1 cellular context compared by ENCODE assay signal in the genomic region with DNA sequence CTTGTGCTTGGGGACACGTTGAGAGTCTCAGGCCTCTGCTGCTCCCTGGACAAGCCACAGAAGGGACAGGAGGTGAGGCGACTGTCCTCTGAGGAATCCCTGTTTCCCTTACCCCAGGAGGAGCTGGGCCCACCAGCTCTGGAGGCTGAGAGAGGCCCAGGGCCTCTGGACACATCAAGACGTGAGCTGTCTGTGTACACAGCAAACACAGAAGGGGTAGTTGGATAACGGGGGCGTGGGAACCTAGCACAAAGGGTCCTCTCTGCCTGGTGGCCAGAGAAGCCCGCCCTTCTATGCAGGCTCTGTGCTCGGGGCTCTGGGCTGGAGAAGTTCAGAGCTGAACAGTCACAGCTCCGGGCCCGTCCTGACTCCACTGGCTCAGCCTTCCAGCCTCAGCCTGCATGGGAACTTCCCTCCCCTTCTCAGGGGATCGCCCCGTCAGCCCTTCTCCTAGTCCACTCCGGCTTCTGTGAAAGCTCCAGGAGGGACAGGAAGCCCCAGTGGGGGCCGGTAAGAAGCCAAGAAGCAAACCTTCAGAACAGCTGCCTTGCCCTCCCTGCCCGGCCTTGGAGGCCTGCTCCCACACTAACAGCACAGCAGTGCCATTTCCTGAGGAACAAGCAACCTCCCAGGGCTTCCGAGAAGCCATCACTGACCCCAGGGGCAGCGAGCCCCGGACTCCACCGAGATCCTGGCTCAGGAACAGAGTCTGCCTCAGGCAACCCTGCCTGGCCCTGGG.
TF ChIP-seq lines count a peak whose summit lies in the region.

No MANE protein-coding gene starts in this region.

TF ChIP-seq in HepG2, 621 proteins besides CTCF, POLR2A, EP300 and RAD21 (continued from another document):
- TF ChIP-seq, protein P1, sequence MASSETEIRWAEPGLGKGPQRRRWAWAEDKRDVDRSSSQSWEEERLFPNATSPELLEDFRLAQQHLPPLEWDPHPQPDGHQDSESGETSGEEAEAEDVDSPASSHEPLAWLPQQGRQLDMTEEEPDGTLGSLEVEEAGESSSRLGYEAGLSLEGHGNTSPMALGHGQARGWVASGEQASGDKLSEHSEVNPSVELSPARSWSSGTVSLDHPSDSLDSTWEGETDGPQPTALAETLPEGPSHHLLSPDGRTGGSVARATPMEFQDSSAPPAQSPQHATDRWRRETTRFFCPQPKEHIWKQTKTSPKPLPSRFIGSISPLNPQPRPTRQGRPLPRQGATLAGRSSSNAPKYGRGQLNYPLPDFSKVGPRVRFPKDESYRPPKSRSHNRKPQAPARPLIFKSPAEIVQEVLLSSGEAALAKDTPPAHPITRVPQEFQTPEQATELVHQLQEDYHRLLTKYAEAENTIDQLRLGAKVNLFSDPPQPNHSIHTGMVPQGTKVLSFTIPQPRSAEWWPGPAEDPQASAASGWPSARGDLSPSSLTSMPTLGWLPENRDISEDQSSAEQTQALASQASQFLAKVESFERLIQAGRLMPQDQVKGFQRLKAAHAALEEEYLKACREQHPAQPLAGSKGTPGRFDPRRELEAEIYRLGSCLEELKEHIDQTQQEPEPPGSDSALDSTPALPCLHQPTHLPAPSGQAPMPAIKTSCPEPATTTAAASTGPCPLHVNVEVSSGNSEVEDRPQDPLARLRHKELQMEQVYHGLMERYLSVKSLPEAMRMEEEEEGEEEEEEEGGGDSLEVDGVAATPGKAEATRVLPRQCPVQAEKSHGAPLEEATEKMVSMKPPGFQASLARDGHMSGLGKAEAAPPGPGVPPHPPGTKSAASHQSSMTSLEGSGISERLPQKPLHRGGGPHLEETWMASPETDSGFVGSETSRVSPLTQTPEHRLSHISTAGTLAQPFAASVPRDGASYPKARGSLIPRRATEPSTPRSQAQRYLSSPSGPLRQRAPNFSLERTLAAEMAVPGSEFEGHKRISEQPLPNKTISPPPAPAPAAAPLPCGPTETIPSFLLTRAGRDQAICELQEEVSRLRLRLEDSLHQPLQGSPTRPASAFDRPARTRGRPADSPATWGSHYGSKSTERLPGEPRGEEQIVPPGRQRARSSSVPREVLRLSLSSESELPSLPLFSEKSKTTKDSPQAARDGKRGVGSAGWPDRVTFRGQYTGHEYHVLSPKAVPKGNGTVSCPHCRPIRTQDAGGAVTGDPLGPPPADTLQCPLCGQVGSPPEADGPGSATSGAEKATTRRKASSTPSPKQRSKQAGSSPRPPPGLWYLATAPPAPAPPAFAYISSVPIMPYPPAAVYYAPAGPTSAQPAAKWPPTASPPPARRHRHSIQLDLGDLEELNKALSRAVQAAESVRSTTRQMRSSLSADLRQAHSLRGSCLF (CRISPR knock-in tag; IDR thresholded peaks at IDR 0.05; ENCODE audit: borderline replicate concordance): no peak
- TF ChIP-seq GATAD1 (CRISPR knock-in tag; IDR thresholded peaks at IDR 0.05) (0 out of 2 replicates have a peak, but pooled peaks have one; percentile 10), ZNF569 (CRISPR knock-in tag; IDR thresholded peaks at IDR 0.05; ENCODE audit: borderline replicate concordance) (no peak), KLF6 (CRISPR knock-in tag; IDR thresholded peaks at IDR 0.05) (no peak), NR2F6 (IDR thresholded peaks at IDR 0.05) (no peak), NR2F6 (CRISPR knock-in tag; IDR thresholded peaks at IDR 0.05) (no peak), XRCC5 (optimal IDR thresholded peaks at IDR 0.05; ENCODE audit: low read length) (peak; percentile 3), YEATS2 (CRISPR knock-in tag; IDR thresholded peaks at IDR 0.05; ENCODE audit: borderline replicate concordance) (no peak), NONO (IDR thresholded peaks at IDR 0.05) (no peak), NONO (CRISPR knock-in tag; conservative IDR thresholded peaks at IDR 0.05) (no peak), ZNF225 (CRISPR knock-in tag; IDR thresholded peaks at IDR 0.05) (no peak), ZNF3 (CRISPR knock-in tag; IDR thresholded peaks at IDR 0.05) (no peak), TP53 (CRISPR knock-in tag; conservative IDR thresholded peaks at IDR 0.05) (no peak)
- TF ChIP-seq, protein P2, sequence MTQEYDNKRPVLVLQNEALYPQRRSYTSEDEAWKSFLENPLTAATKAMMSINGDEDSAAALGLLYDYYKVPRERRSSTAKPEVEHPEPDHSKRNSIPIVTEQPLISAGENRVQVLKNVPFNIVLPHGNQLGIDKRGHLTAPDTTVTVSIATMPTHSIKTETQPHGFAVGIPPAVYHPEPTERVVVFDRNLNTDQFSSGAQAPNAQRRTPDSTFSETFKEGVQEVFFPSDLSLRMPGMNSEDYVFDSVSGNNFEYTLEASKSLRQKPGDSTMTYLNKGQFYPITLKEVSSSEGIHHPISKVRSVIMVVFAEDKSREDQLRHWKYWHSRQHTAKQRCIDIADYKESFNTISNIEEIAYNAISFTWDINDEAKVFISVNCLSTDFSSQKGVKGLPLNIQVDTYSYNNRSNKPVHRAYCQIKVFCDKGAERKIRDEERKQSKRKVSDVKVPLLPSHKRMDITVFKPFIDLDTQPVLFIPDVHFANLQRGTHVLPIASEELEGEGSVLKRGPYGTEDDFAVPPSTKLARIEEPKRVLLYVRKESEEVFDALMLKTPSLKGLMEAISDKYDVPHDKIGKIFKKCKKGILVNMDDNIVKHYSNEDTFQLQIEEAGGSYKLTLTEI (CRISPR knock-in tag; conservative IDR thresholded peaks at IDR 0.05): no peak
